ENCODE assay signal across 1 cellular context in the genomic region with DNA sequence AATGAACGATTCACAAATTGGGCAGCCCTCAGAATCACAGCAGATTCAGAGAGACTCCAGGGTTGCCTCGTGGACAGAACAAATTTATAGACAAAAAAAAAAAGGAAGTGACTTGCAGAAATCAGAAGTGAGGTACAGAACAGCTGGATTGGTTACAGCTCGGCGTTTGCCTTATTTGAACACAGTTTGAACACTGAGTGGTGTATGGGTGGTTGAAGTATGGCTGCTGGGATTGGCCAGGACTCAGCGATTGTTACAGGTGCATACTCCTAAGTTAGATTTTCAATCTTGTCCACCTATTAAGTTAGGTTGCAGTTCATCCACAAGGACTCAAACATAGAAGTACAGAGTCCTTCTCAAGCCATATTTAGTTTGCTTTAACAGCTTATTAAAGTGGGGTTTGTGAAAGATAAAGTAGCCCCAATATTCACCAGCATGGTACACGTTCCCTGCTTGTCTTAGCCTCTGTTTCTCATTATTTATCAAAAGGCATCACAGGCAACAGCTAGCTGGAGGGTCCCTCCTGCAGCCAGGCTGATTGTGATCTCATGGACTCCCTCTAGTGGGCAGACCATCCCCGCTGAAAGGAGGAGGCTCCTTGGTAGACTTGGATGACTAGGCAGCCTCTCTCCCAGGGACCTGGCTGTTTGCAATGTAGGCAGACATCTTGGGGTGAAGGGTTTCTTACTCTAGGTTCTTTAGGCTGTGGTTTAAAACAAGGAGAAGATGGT.
TF ChIP-seq lines count a peak whose summit lies in the region.

No MANE protein-coding gene starts in this region.

TF ChIP-seq in HepG2, 621 proteins besides CTCF, POLR2A, EP300 and RAD21 (continued from another document and continues in another):
- TF ChIP-seq, protein P1, sequence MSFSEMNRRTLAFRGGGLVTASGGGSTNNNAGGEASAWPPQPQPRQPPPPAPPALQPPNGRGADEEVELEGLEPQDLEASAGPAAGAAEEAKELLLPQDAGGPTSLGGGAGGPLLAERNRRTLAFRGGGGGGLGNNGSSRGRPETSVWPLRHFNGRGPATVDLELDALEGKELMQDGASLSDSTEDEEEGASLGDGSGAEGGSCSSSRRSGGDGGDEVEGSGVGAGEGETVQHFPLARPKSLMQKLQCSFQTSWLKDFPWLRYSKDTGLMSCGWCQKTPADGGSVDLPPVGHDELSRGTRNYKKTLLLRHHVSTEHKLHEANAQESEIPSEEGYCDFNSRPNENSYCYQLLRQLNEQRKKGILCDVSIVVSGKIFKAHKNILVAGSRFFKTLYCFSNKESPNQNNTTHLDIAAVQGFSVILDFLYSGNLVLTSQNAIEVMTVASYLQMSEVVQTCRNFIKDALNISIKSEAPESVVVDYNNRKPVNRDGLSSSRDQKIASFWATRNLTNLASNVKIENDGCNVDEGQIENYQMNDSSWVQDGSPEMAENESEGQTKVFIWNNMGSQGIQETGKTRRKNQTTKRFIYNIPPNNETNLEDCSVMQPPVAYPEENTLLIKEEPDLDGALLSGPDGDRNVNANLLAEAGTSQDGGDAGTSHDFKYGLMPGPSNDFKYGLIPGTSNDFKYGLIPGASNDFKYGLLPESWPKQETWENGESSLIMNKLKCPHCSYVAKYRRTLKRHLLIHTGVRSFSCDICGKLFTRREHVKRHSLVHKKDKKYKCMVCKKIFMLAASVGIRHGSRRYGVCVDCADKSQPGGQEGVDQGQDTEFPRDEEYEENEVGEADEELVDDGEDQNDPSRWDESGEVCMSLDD (CRISPR knock-in tag; IDR thresholded peaks at IDR 0.05; ENCODE audit: borderline replicate concordance) = no peak
- TF ChIP-seq MAFK (conservative IDR thresholded peaks at IDR 0.05 in 1 of 2, IDR thresholded peaks at IDR 0.05 in 1 of 2; ENCODE audit: low read length in 2 of 2) (no peak), SRF (IDR thresholded peaks at IDR 0.05; ENCODE audit: low read depth, low read length) (peak; percentile 89; the same call in 1 of the 2 replicates), ZNF788 (CRISPR knock-in tag; IDR thresholded peaks at IDR 0.05; ENCODE audit: borderline replicate concordance) (no peak), THAP9 (CRISPR knock-in tag; IDR thresholded peaks at IDR 0.05; ENCODE audit: borderline replicate concordance) (no peak), ELK4 (CRISPR knock-in tag; IDR thresholded peaks at IDR 0.05; ENCODE audit: borderline replicate concordance) (no peak), ZNF841 (CRISPR knock-in tag; IDR thresholded peaks at IDR 0.05; ENCODE audit: borderline replicate concordance) (no peak), RCOR2 (CRISPR knock-in tag; IDR thresholded peaks at IDR 0.05) (no peak), HNF1B (CRISPR knock-in tag; IDR thresholded peaks at IDR 0.05) (no peak), NBN (conservative IDR thresholded peaks at IDR 0.05) (no peak), FOSL2 (CRISPR knock-in tag; IDR thresholded peaks at IDR 0.05) (peak; percentile 50), ISX (CRISPR knock-in tag; conservative IDR thresholded peaks at IDR 0.05) (no peak), ZC3H4 (CRISPR knock-in tag; IDR thresholded peaks at IDR 0.05; ENCODE audit: borderline replicate concordance) (no peak), NFE2L2 (IDR thresholded peaks at IDR 0.05; ENCODE audit: low read length) (no peak; the same call in 1 of the 2 replicates), AKAP8 (CRISPR knock-in tag; IDR thresholded peaks at IDR 0.05) (no peak), ZNF614 (CRISPR knock-in tag; IDR thresholded peaks at IDR 0.05; ENCODE audit: borderline replicate concordance) (peak; percentile 54; the same call in 1 of the 2 replicates), ZNF589 (CRISPR knock-in tag; conservative IDR thresholded peaks at IDR 0.05) (no peak), SNAPC2 (CRISPR knock-in tag; IDR thresholded peaks at IDR 0.05) (no peak), CBX5 (CRISPR knock-in tag; IDR thresholded peaks at IDR 0.05; ENCODE audit: borderline replicate concordance) (peak; percentile 50; the same call in 1 of the 2 replicates), DMAP1 (CRISPR knock-in tag; IDR thresholded peaks at IDR 0.05) (0 out of 2 replicates have a peak, but pooled peaks have one; percentile 19), SNAPC5 (CRISPR knock-in tag; IDR thresholded peaks at IDR 0.05; ENCODE audit: borderline replicate concordance) (no peak), SOX5 (CRISPR knock-in tag; IDR thresholded peaks at IDR 0.05; ENCODE audit: borderline replicate concordance) (0 out of 2 replicates have a peak, but pooled peaks have one; percentile 19), DRAP1 (CRISPR knock-in tag; IDR thresholded peaks at IDR 0.05) (no peak), RBM39 (IDR thresholded peaks at IDR 0.05; ENCODE audit: low read depth, low read length, poor library complexity, severe bottlenecking) (no peak), MTA3 (CRISPR knock-in tag; IDR thresholded peaks at IDR 0.05) (no peak), FOXO1 (CRISPR knock-in tag; IDR thresholded peaks at IDR 0.05) (no peak), ZBTB37 (CRISPR knock-in tag; IDR thresholded peaks at IDR 0.05) (no peak), U2AF2 (IDR thresholded peaks at IDR 0.05; ENCODE audit: low read depth, low read length) (no peak), DNMT3B (CRISPR knock-in tag; conservative IDR thresholded peaks at IDR 0.05) (no peak), FIP1L1 (IDR thresholded peaks at IDR 0.05; ENCODE audit: borderline replicate concordance, insufficient read depth, low read depth, low read length) (no peak), HOXA9 (CRISPR knock-in tag; IDR thresholded peaks at IDR 0.05; ENCODE audit: borderline replicate concordance) (no peak), GTF3A (CRISPR knock-in tag; conservative IDR thresholded peaks at IDR 0.05) (no peak), ZNF782 (CRISPR knock-in tag; IDR thresholded peaks at IDR 0.05; ENCODE audit: borderline replicate concordance) (no peak), ZBTB3 (CRISPR knock-in tag; IDR thresholded peaks at IDR 0.05; ENCODE audit: borderline replicate concordance, low read depth) (no peak), DMTF1 (CRISPR knock-in tag; IDR thresholded peaks at IDR 0.05) (no peak), ASH2L (IDR thresholded peaks at IDR 0.05; ENCODE audit: insufficient read length, low read depth, low read length) (no peak), XRCC5 (optimal IDR thresholded peaks at IDR 0.05; ENCODE audit: low read length) (peak; percentile 58), PRMT3 (CRISPR knock-in tag; IDR thresholded peaks at IDR 0.05; ENCODE audit: borderline replicate concordance, low read depth) (no peak), ZNF256 (CRISPR knock-in tag; conservative IDR thresholded peaks at IDR 0.05) (no peak), ZNF839 (CRISPR knock-in tag; IDR thresholded peaks at IDR 0.05; ENCODE audit: borderline replicate concordance) (no peak), KLF6 (CRISPR knock-in tag; IDR thresholded peaks at IDR 0.05) (no peak), CENPT (CRISPR knock-in tag; IDR thresholded peaks at IDR 0.05; ENCODE audit: low read depth) (no peak), ZNF850 (CRISPR knock-in tag; conservative IDR thresholded peaks at IDR 0.05) (no peak), ARHGAP35 (CRISPR knock-in tag; IDR thresholded peaks at IDR 0.05; ENCODE audit: borderline replicate concordance) (no peak), NR2F2 (IDR thresholded peaks at IDR 0.05; ENCODE audit: borderline replicate concordance, low read depth) (no peak), ZNF558 (CRISPR knock-in tag; IDR thresholded peaks at IDR 0.05; ENCODE audit: borderline replicate concordance) (no peak), HOXA7 (CRISPR knock-in tag; IDR thresholded peaks at IDR 0.05) (no peak), FOSL1 (CRISPR knock-in tag; IDR thresholded peaks at IDR 0.05; ENCODE audit: borderline replicate concordance) (no peak)
- TF ChIP-seq, protein P2, sequence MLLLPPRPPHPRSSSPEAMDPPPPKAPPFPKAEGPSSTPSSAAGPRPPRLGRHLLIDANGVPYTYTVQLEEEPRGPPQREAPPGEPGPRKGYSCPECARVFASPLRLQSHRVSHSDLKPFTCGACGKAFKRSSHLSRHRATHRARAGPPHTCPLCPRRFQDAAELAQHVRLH (CRISPR knock-in tag; IDR thresholded peaks at IDR 0.05; ENCODE audit: borderline replicate concordance, low read depth) = no peak
- TF ChIP-seq, protein P3, sequence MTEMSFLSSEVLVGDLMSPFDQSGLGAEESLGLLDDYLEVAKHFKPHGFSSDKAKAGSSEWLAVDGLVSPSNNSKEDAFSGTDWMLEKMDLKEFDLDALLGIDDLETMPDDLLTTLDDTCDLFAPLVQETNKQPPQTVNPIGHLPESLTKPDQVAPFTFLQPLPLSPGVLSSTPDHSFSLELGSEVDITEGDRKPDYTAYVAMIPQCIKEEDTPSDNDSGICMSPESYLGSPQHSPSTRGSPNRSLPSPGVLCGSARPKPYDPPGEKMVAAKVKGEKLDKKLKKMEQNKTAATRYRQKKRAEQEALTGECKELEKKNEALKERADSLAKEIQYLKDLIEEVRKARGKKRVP (CRISPR knock-in tag; IDR thresholded peaks at IDR 0.05) = no peak
